Comparison of ENCODE assay signal across 24 cellular contexts in the genomic region with DNA sequence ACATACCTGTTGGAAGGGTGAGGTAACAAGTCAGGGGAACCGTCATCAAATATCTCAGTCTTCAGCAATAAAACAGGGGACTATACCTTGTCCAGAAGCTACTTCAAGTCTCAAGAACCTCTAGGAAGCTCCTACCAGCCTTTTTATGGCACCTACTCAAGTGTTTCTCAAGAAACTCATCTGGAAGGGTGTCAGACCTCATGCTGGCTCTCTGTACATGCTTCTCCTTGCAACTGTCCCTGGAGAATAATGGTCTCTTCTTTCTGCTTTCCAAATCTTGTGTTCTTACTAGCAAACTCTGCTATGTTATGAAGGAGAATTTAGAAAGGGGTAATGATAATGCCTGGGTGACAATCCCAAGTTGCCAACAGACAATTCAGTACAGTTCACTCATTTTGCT. TPM values are rescaled to one million over a fixed set of nuclear protein-coding genes. Genes with fewer than 3 reads are reported as not detected.
"Had no signal": no experiment of that assay in that cellular context is flagged by ENCODE, and none has a peak within 500 bp of the region (broad histone marks: within the 10 kb centered on the region; RNA-seq: fewer than 3 reads in every experiment).

No MANE protein-coding gene starts in this region.

- ATAC-seq: activated CD8-positive, alpha-beta T cell treated with anti-CD3 and anti-CD28 coated beads for 36 hours; activated T-cell treated with anti-CD3 and anti-CD28 coated beads, Interleukin-2, amount 50 U/mL, for 72 hours had no signal

- H3K9me2 ChIP-seq: SK-N-SH had no signal

- H3K4me2 ChIP-seq: SK-N-SH had no signal

- H3K4me1 ChIP-seq: adrenal gland, Peyer's patch had no signal

- H3K27me3 ChIP-seq: adrenal gland, MG63, Peyer's patch, SJCRH30 had no signal

- H3K9me3 ChIP-seq: adrenal gland, MG63, Peyer's patch, SJCRH30, SK-N-SH had no signal

- H3K9ac ChIP-seq: SK-N-SH had no signal

- DNase-seq: activated CD4-positive, alpha-beta T cell treated with anti-CD3 and anti-CD28 coated beads for 4 hours; activated CD8-positive, alpha-beta memory T cell treated with anti-CD3 and anti-CD28 coated beads, Interleukin-2, amount 50 U/mL, for 4 hours; activated CD8-positive, alpha-beta T cell treated with anti-CD3 and anti-CD28 coated beads for 36 hours; activated gamma-delta T cell treated with Interleukin-2 at 50 U/mL for 16 hours; activated naive CD4-positive, alpha-beta T cell treated with anti-CD3 and anti-CD28 coated beads, Interleukin-2, amount 10 ng/mL, durations not matched to agents 7 days and 5 days; activated naive CD8-positive, alpha-beta T cell treated with anti-CD3 and anti-CD28 coated beads for 36 hours; activated T-cell treated with anti-CD3 and anti-CD28 coated beads, Interleukin-2, amount 50 U/mL, for 72 hours; adrenal gland; anterior cingulate cortex; cerebellar nuclear complex; MG63; MV-4-11; NCI-H1092 treated with DMSO at 0.1 percent for 48 hours; NCI-H1417 treated with DMSO at 0.1 percent for 48 hours; NCI-H1694; NCI-H2029 treated with DMSO at 0.1 percent for 48 hours; NCI-H446; NCI-H524; Peyer's patch; Right ventricle myocardium superior; SK-N-SH; T-helper 9 cell had no signal

- H3K27ac ChIP-seq: adrenal gland, Peyer's patch, RWPE1, SJCRH30 had no signal

- H3K36me3 ChIP-seq: adrenal gland, MG63, Peyer's patch, SJCRH30 had no signal

- H3K4me3 ChIP-seq: adrenal gland, MG63, Peyer's patch, SJCRH30 had no signal

RNA-seq across cellular contexts. Expression of a gene that starts 52.5 kb away (rescaled TPM):
- total RNA-seq: activated CD8-positive, alpha-beta T cell treated with anti-CD3 and anti-CD28 coated beads for 36 hours; activated T-cell treated with anti-CD3 and anti-CD28 coated beads, Interleukin-2, amount 50 U/mL, for 72 hours; Peyer's patch; Right ventricle myocardium superior; SJCRH30 had no signal
- polyA plus RNA-seq: SK-N-SH had no signal
